16 cellular contexts compared by ENCODE assay signal in genomic region chr2:143226714-143227541, GRCh38.
"Had no signal": no experiment of that assay in that cellular context is flagged by ENCODE, and none has a peak within 500 bp of the region (broad histone marks: within the 10 kb centered on the region; RNA-seq: fewer than 3 reads in every experiment).

No MANE protein-coding gene starts in this region.

- DNase-seq: activated CD4-positive, alpha-beta T cell treated with anti-CD3 and anti-CD28 coated beads, Interleukin-2, amount 50 U/mL, for 4 hours; amniotic stem cell; effector CD4-positive, alpha-beta T cell; heart right ventricle; left ventricle myocardium inferior; right cardiac atrium; stimulated activated CD4-positive, alpha-beta T cell treated with anti-CD3 and anti-CD28 coated beads, Interleukin-2, amount 100 ng/mL, for 24 hours; stimulated activated naive CD8-positive, alpha-beta T cell treated with anti-CD3 and anti-CD28 coated beads, Interleukin-15, amount 100 ng/mL, for 72 hours; SW 1271; T-helper 9 cell; transverse colon; uterus had no signal

- H3K9me3 ChIP-seq: esophagus muscularis mucosa, heart right ventricle, prostate gland, suprapubic skin, transverse colon, uterus had no signal

- H3K27me3 ChIP-seq: esophagus muscularis mucosa, heart right ventricle, neural progenitor cell, suprapubic skin, transverse colon, uterus had no signal

- H3K4me3 ChIP-seq: esophagus muscularis mucosa, heart right ventricle, left ventricle myocardium inferior, neural progenitor cell, prostate gland, suprapubic skin, transverse colon, uterus had no signal

- H3K4me1 ChIP-seq: esophagus muscularis mucosa, heart right ventricle, left ventricle myocardium inferior, prostate gland, suprapubic skin, transverse colon, uterus had no signal

- H3K27ac ChIP-seq: esophagus muscularis mucosa, heart right ventricle, left ventricle myocardium inferior, neural progenitor cell, prostate gland, suprapubic skin, transverse colon, uterus had no signal

- H3K36me3 Mint-ChIP-seq: neural progenitor cell had no signal

- H3K4me2 ChIP-seq: neural progenitor cell had no signal

- H3K27ac Mint-ChIP-seq: neural progenitor cell had no signal

- H3K36me3 ChIP-seq: esophagus muscularis mucosa, left ventricle myocardium inferior, neural progenitor cell, prostate gland, suprapubic skin, transverse colon, uterus had no signal

- H3K9ac ChIP-seq: neural progenitor cell had no signal

- H3K27me3 Mint-ChIP-seq: stimulated activated naive CD8-positive, alpha-beta T cell treated with anti-CD3 and anti-CD28 coated beads, Interleukin-15, amount 100 ng/mL, for 72 hours had no signal

- ATAC-seq: heart right ventricle; right cardiac atrium; stimulated activated naive CD8-positive, alpha-beta T cell treated with anti-CD3 and anti-CD28 coated beads, Interleukin-15, amount 100 ng/mL, for 72 hours had no signal

- H3K4me3 Mint-ChIP-seq: neural progenitor cell had no signal

- H3K9me3 Mint-ChIP-seq: neural progenitor cell; stimulated activated naive CD8-positive, alpha-beta T cell treated with anti-CD3 and anti-CD28 coated beads, Interleukin-15, amount 100 ng/mL, for 72 hours had no signal

- H2AFZ ChIP-seq: neural progenitor cell had no signal
